ENCODE assay signal across 8 cellular contexts in the genomic region with DNA sequence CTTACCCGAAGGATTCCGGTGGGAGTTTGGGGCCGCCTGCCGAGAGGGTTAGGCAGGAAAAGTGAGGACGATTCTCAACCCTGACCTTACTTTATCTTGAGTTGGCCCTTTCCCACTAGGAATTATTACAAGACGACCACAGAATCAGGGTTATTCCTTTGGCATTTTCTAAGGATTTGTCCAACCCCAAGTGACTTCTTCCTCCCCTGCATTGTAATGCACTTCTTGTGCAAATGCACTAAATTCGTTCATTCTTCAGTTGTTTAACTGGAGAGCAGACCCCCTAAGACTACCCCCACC. TPM values are rescaled to one million over a fixed set of nuclear protein-coding genes. Genes with fewer than 3 reads are reported as not detected.
DNase-seq lines count a peak whose midpoint lies in the region; ATAC-seq and TF ChIP-seq lines count a peak whose summit lies in the region.

No MANE protein-coding gene starts in this region.

- WGBS in suprapubic skin: 2% methylated on average over 7 of the region's 7 CpGs

- H3K9me3 ChIP-seq in suprapubic skin: no peaks in the 10 kb centered on the region

- H3K27ac ChIP-seq in suprapubic skin: peak overlapping the region; percentile 69

- H3K27me3 Mint-ChIP-seq in activated CD4-positive, alpha-beta T cell treated with anti-CD3 and anti-CD28 coated beads for 36 hours: no peaks in the 10 kb centered on the region
- H3K27me3 Mint-ChIP-seq in activated naive CD8-positive, alpha-beta T cell treated with anti-CD3 and anti-CD28 coated beads, Interleukin-2, amount 10 ng/mL, durations not matched to agents 7 days and 5 days: peaks cover under 1% of the 10 kb centered on the region

- H3K27me3 ChIP-seq in suprapubic skin: no peaks in the 10 kb centered on the region

- H3K4me3 Mint-ChIP-seq in activated CD4-positive, alpha-beta T cell treated with anti-CD3 and anti-CD28 coated beads for 36 hours: peak overlapping the region; percentile 74
- H3K4me3 Mint-ChIP-seq in activated naive CD8-positive, alpha-beta T cell treated with anti-CD3 and anti-CD28 coated beads, Interleukin-2, amount 10 ng/mL, durations not matched to agents 7 days and 5 days: peak overlapping the region; percentile 94

- peak overlapping the region; percentile 94 for H3K27ac Mint-ChIP-seq in activated CD4-positive, alpha-beta T cell treated with anti-CD3 and anti-CD28 coated beads for 36 hours
- H3K27ac Mint-ChIP-seq in activated naive CD8-positive, alpha-beta T cell treated with anti-CD3 and anti-CD28 coated beads, Interleukin-2, amount 10 ng/mL, durations not matched to agents 7 days and 5 days: peak overlapping the region; percentile 91

- H3K4me3 ChIP-seq in suprapubic skin: peak overlapping the region; percentile 74

- TF ChIP-seq POLR2A in suprapubic skin (IDR thresholded peaks at IDR 0.05): no peak

- H3K4me1 ChIP-seq in suprapubic skin: peaks cover 39% of the 10 kb centered on the region

- no peak for TF ChIP-seq CTCF in suprapubic skin (IDR thresholded peaks at IDR 0.05)

- no peak for ATAC-seq in activated CD4-positive, alpha-beta T cell treated with anti-CD3 and anti-CD28 coated beads for 36 hours
- no peak for ATAC-seq in activated naive CD8-positive, alpha-beta T cell treated with anti-CD3 and anti-CD28 coated beads, Interleukin-2, amount 10 ng/mL, durations not matched to agents 7 days and 5 days (ENCODE audit: low read depth)
- no peak for ATAC-seq in GM21423 (IDR thresholded peaks at IDR 0.05; ENCODE audit: unreplicated experiment)

- no peak for DNase-seq in activated CD4-positive, alpha-beta T cell treated with anti-CD3 and anti-CD28 coated beads for 36 hours
- no peak for DNase-seq in activated CD4-positive, alpha-beta T cell treated with anti-CD3 and anti-CD28 coated beads for 1 hour
- no peak for DNase-seq in activated naive CD8-positive, alpha-beta T cell treated with anti-CD3 and anti-CD28 coated beads, Interleukin-2, amount 10 ng/mL, durations not matched to agents 7 days and 5 days
- DNase-seq in kidney glomerular epithelial cell (lab: John Stamatoyannopoulos, UW): peak; percentile 35
- DNase-seq in suprapubic skin (ENCODE audit: low spot score in 2 of 2): no peak
- DNase-seq in stimulated activated CD4-positive, alpha-beta T cell treated with anti-CD3 and anti-CD28 coated beads, Interleukin-2, amount 100 ng/mL, for 24 hours: no peak
- no peak for DNase-seq in COLO668 (lab: John Stamatoyannopoulos, UW; ENCODE audit: unreplicated experiment)

- intact Hi-C loops in activated CD4-positive, alpha-beta T cell treated with anti-CD3 and anti-CD28 coated beads for 36 hours (cut with DNase I, micrococcal nuclease): loop anchor here in 1 of 2 experiments (5.0 kb wide), 1 partner anchor 36 kb away; no protein-coding TSS in a partner anchor

- CTCF ChIA-PET in activated CD4-positive, alpha-beta T cell treated with anti-CD3 and anti-CD28 coated beads for 36 hours (lab: Charles Lee): interaction anchor here (0.9 to 1.8 kb wide), 5 partner anchors 18 to 237 kb away, joined by 3 to 5 read pairs (median 4); no protein-coding TSS in a partner anchor

- H3K9me3 Mint-ChIP-seq in activated CD4-positive, alpha-beta T cell treated with anti-CD3 and anti-CD28 coated beads for 36 hours (ENCODE audit: low read depth): no peaks in the 10 kb centered on the region
- H3K9me3 Mint-ChIP-seq in activated naive CD8-positive, alpha-beta T cell treated with anti-CD3 and anti-CD28 coated beads, Interleukin-2, amount 10 ng/mL, durations not matched to agents 7 days and 5 days: no peaks in the 10 kb centered on the region

- H3K36me3 Mint-ChIP-seq in activated CD4-positive, alpha-beta T cell treated with anti-CD3 and anti-CD28 coated beads for 36 hours (ENCODE audit: low read depth): peaks cover 10% of the 10 kb centered on the region
- peaks cover 27% of the 10 kb centered on the region for H3K36me3 Mint-ChIP-seq in activated naive CD8-positive, alpha-beta T cell treated with anti-CD3 and anti-CD28 coated beads, Interleukin-2, amount 10 ng/mL, durations not matched to agents 7 days and 5 days

- TF ChIP-seq EP300 in suprapubic skin (IDR thresholded peaks at IDR 0.05): no peak

- no peaks in the 10 kb centered on the region for H3K36me3 ChIP-seq in suprapubic skin

- POLR2A ChIA-PET in activated CD4-positive, alpha-beta T cell treated with anti-CD3 and anti-CD28 coated beads for 36 hours (lab: Charles Lee): interaction anchor here (0.9 to 1.6 kb wide), 9 partner anchors 16 to 272 kb away, joined by 3 to 7 read pairs (median 4); partner anchors contain the start of gene MTCH1
- POLR2A ChIA-PET in activated naive CD8-positive, alpha-beta T cell treated with anti-CD3 and anti-CD28 coated beads, Interleukin-2, amount 10 ng/mL, durations not matched to agents 7 days and 5 days (lab: Charles Lee): interaction anchor here (0.8 to 2.8 kb wide), 9 partner anchors 14 to 272 kb away, joined by 3 to 15 read pairs (median 5); partner anchors contain the start of genes MTCH1 and PIM1

- H3K4me1 Mint-ChIP-seq in activated CD4-positive, alpha-beta T cell treated with anti-CD3 and anti-CD28 coated beads for 36 hours: peaks cover 50% of the 10 kb centered on the region
- peaks cover 46% of the 10 kb centered on the region for H3K4me1 Mint-ChIP-seq in activated naive CD8-positive, alpha-beta T cell treated with anti-CD3 and anti-CD28 coated beads, Interleukin-2, amount 10 ng/mL, durations not matched to agents 7 days and 5 days

RNA-seq across cellular contexts. Expression of gene TMEM217, which starts 0.4 kb away (rescaled TPM):
- 1 to 10 TPM; 2.5 TPM for total RNA-seq in activated CD4-positive, alpha-beta T cell treated with anti-CD3 and anti-CD28 coated beads for 36 hours
- 1 to 10 TPM; 1.4 to 2.0 TPM for total RNA-seq in activated naive CD8-positive, alpha-beta T cell treated with anti-CD3 and anti-CD28 coated beads, Interleukin-2, amount 10 ng/mL, durations not matched to agents 7 days and 5 days
- total RNA-seq in suprapubic skin: 1 to 10 TPM in 2 of 4 donors, under 1 TPM in 1, not detected in 1; 0.30 to 3.3 (median 2.6) TPM

RNA-seq across cellular contexts. Expression of gene TBC1D22B, which starts 0.8 kb away (rescaled TPM):
- 10 to 100 TPM; 14.9 to 17.0 TPM for total RNA-seq in activated CD4-positive, alpha-beta T cell treated with anti-CD3 and anti-CD28 coated beads for 36 hours
- total RNA-seq in activated naive CD8-positive, alpha-beta T cell treated with anti-CD3 and anti-CD28 coated beads, Interleukin-2, amount 10 ng/mL, durations not matched to agents 7 days and 5 days: 10 to 100 TPM; 13.8 to 14.7 TPM
- 10 to 100 TPM; 14.2 to 19.6 (median 18.4) TPM for total RNA-seq in suprapubic skin
